Comparison of ENCODE assay signal across 18 cellular contexts in genomic region chr1:109838838-109839240, GRCh38.
DNase-seq lines count a peak whose midpoint lies in the region; ATAC-seq, FAIRE-seq and TF ChIP-seq lines count a peak whose summit lies in the region.
"Had no signal": no experiment of that assay in that cellular context is flagged by ENCODE, and none has a peak within 500 bp of the region (broad histone marks: within the 10 kb centered on the region; RNA-seq: fewer than 3 reads in every experiment).

No MANE protein-coding gene starts in this region.

- peak overlapping the region; percentile 52 to 70 for H3K27ac ChIP-seq in A549

- TF ChIP-seq EP300 in A549 (IDR thresholded peaks at IDR 0.05) = no peak

- H3K27ac Mint-ChIP-seq in HFFc6 = peak overlapping the region; percentile 75
- no peak overlapping the region for H3K27ac Mint-ChIP-seq in activated naive CD8-positive, alpha-beta T cell treated with anti-CD3 and anti-CD28 coated beads, Interleukin-2, amount 50 U/mL, for 24 hours
- H3K27ac Mint-ChIP-seq: immature natural killer cell had no signal

- no peaks in the 10 kb centered on the region for H3K27me3 Mint-ChIP-seq in HFFc6 (ENCODE audit: insufficient read depth)
- H3K27me3 Mint-ChIP-seq in activated naive CD8-positive, alpha-beta T cell treated with anti-CD3 and anti-CD28 coated beads, Interleukin-2, amount 50 U/mL, for 24 hours = no peaks in the 10 kb centered on the region

- peaks cover 14% of the 10 kb centered on the region for H3K4me1 ChIP-seq in A549

- WGBS in A549 (ENCODE audit: missing lambda C conversion rate) = 54% methylated on average over 4 of the region's 4 CpGs

- TF ChIP-seq CTCF in A549 (IDR thresholded peaks at IDR 0.05) (0 out of 3 replicates have a peak, but pooled peaks have one; percentile 6), HFFc6 (IDR thresholded peaks at IDR 0.05) (peak; percentile 43; the same call in 1 of the 2 replicates), fibroblast of villous mesenchyme (IDR thresholded peaks at IDR 0.05; ENCODE audit: insufficient read depth, low read depth, low read length) (no peak)

- TF ChIP-seq RAD21 in A549 (conservative IDR thresholded peaks at IDR 0.05 in 1 of 2, IDR thresholded peaks at IDR 0.05 in 1 of 2) = peak; percentile 31; a peak in 2 of 5 replicates

- no peaks in the 10 kb centered on the region for H3K9me3 ChIP-seq in A549

- H3K4me1 Mint-ChIP-seq in HFFc6 (ENCODE audit: low read depth) = peaks cover 27% of the 10 kb centered on the region
- peaks cover 2% of the 10 kb centered on the region for H3K4me1 Mint-ChIP-seq in activated naive CD8-positive, alpha-beta T cell treated with anti-CD3 and anti-CD28 coated beads, Interleukin-2, amount 50 U/mL, for 24 hours
- H3K4me1 Mint-ChIP-seq: immature natural killer cell had no signal

- ATAC-seq in A549 = peak; percentile 73 to 81; a peak in 5 of 6 replicates
- ATAC-seq in activated naive CD8-positive, alpha-beta T cell treated with anti-CD3 and anti-CD28 coated beads, Interleukin-2, amount 50 U/mL, for 24 hours = no peak
- ATAC-seq: activated naive CD4-positive, alpha-beta T cell treated with anti-CD3 and anti-CD28 coated beads, Interleukin-2, amount 50 U/mL, for 72 hours had no signal

- peak overlapping the region; percentile 26; the same call in 1 of the 2 replicates for H3K4me3 Mint-ChIP-seq in HFFc6
- no peak overlapping the region for H3K4me3 Mint-ChIP-seq in activated naive CD8-positive, alpha-beta T cell treated with anti-CD3 and anti-CD28 coated beads, Interleukin-2, amount 50 U/mL, for 24 hours
- H3K4me3 Mint-ChIP-seq: immature natural killer cell had no signal

- CTCF ChIA-PET in A549 (lab: Yijun Ruan, JAX) = interaction anchor here (1.0 to 1.8 kb wide), 4 partner anchors 10 to 146 kb away, joined by 3 to 5 read pairs (median 4); partner anchors contain the start of gene AHCYL1

- peak overlapping the region; percentile 22 for H3K4me2 ChIP-seq in A549

- no peak for TF ChIP-seq POLR2A in A549 (IDR thresholded peaks at IDR 0.05; ENCODE audit: low read length)

- no peak overlapping the region for H3K4me3 ChIP-seq in A549
- H3K4me3 ChIP-seq in fibroblast of villous mesenchyme (ENCODE audit: low read depth, low read length) = no peak overlapping the region

- DNase-seq in A549 (ENCODE audit: low read depth in 1 of 2, low spot score in 1 of 2) (peak in 1 of 2 experiments; percentile 66), HFFc6 (peak; percentile 70), amniotic epithelial cell (ENCODE audit: low read depth) (peak; percentile 62), fibroblast of villous mesenchyme (ENCODE audit: low read depth) (peak; percentile 77), iPS-NIHi11 (ENCODE audit: low spot score) (no peak), DMS153 treated with DMSO at 0.1 percent for 48 hours (lab: John Stamatoyannopoulos, UW; ENCODE audit: unreplicated experiment) (no peak), NCI-H2029 treated with DMSO at 0.1 percent for 48 hours (lab: John Stamatoyannopoulos, UW) (no peak)
- DNase-seq in activated naive CD8-positive, alpha-beta T cell treated with anti-CD3 and anti-CD28 coated beads, Interleukin-2, amount 50 U/mL, for 24 hours = no peak
- DNase-seq: ACHN; activated CD4-positive, CD25-positive, alpha-beta regulatory T cell treated with anti-CD3 and anti-CD28 coated beads, Interleukin-2, amount 50 U/mL, for 72 hours; activated CD8-positive, alpha-beta memory T cell treated with anti-CD3 and anti-CD28 coated beads, Interleukin-2, amount 50 U/mL, for 4 hours; immature natural killer cell; NCI-H1105 treated with DMSO at 0.1 percent for 48 hours; OCI-M1; T-helper 1 cell had no signal

- POLR2A ChIA-PET in A549 (lab: Yijun Ruan, JAX) = no interaction called here

- peaks cover 5% of the 10 kb centered on the region; the same call in 1 of the 2 replicates for H3K36me3 Mint-ChIP-seq in HFFc6 (ENCODE audit: low read depth)
- H3K36me3 Mint-ChIP-seq in activated naive CD8-positive, alpha-beta T cell treated with anti-CD3 and anti-CD28 coated beads, Interleukin-2, amount 50 U/mL, for 24 hours (ENCODE audit: low read depth) = no peaks in the 10 kb centered on the region
- H3K36me3 Mint-ChIP-seq: immature natural killer cell had no signal

- H3K9me3 Mint-ChIP-seq in HFFc6 = no peaks in the 10 kb centered on the region
- H3K9me3 Mint-ChIP-seq in activated naive CD8-positive, alpha-beta T cell treated with anti-CD3 and anti-CD28 coated beads, Interleukin-2, amount 50 U/mL, for 24 hours = peaks cover 9% of the 10 kb centered on the region

- no peak for FAIRE-seq in A549 (lab: Jason Lieb, UNC)
- FAIRE-seq: colon, D721Med had no signal

TF ChIP-seq in A549, 52 proteins besides CTCF, POLR2A, EP300 and RAD21:
- TF ChIP-seq ZC3H11A (IDR thresholded peaks at IDR 0.05) (no peak), ATOH8 (CRISPR knock-in tag; IDR thresholded peaks at IDR 0.05; ENCODE audit: low read depth) (no peak), RCOR1 (IDR thresholded peaks at IDR 0.05; ENCODE audit: low read depth, low read length) (no peak), FOSL2 (IDR thresholded peaks at IDR 0.05) (no peak), FOSL2 (CRISPR knock-in tag; IDR thresholded peaks at IDR 0.05) (peak; percentile 55), HOXB5 (CRISPR knock-in tag; IDR thresholded peaks at IDR 0.05) (no peak), ZFP36 (IDR thresholded peaks at IDR 0.05; ENCODE audit: borderline replicate concordance, partially characterized antibody) (no peak), GATA3 (IDR thresholded peaks at IDR 0.05; ENCODE audit: borderline replicate concordance) (no peak), SMC3 (IDR thresholded peaks at IDR 0.05) (peak; percentile 15; the same call in 1 of the 3 replicates), RFX5 (IDR thresholded peaks at IDR 0.05) (peak; percentile 55; the same call in 1 of the 2 replicates)

Comparison
In these comparisons a context has a peak if more than half of its experiments do, and no peak if none do; other contexts are left out.
1. DNase-seq: peak in HFFc6 (single experiment), amniotic epithelial cell (single experiment) and fibroblast of villous mesenchyme (single experiment); none in iPS-NIHi11 (single experiment), DMS153 treated with DMSO at 0.1 percent for 48 hours (single experiment), NCI-H2029 treated with DMSO at 0.1 percent for 48 hours (single experiment) and activated naive CD8-positive, alpha-beta T cell treated with anti-CD3 and anti-CD28 coated beads, Interleukin-2, amount 50 U/mL, for 24 hours (single experiment).